ENCODE assay signal across 8 cellular contexts in genomic region chr2:200713003-200713703, GRCh38.
DNase-seq lines count a peak whose midpoint lies in the region; ATAC-seq, FAIRE-seq and TF ChIP-seq lines count a peak whose summit lies in the region.

No MANE protein-coding gene starts in this region.

- no peaks in the 10 kb centered on the region for H3K27me3 ChIP-seq in keratinocyte (ENCODE audit: control insufficient read depth, extremely low read depth, insufficient read depth, low read length)

- no peaks in the 10 kb centered on the region for H3K79me2 ChIP-seq in keratinocyte (ENCODE audit: control insufficient read depth, insufficient read depth, low read length)

- ATAC-seq in GM19025 (IDR thresholded peaks at IDR 0.05; ENCODE audit: low read depth, unreplicated experiment), result peak; percentile 100
- peak; percentile 100 for ATAC-seq in HG03280 (IDR thresholded peaks at IDR 0.05; ENCODE audit: unreplicated experiment)
- peak; percentile 96 to 97 for ATAC-seq in activated CD4-positive, CD25-positive, alpha-beta regulatory T cell treated with anti-CD3 and anti-CD28 coated beads, Interleukin-2, amount 50 U/mL, for 24 hours

- H3K36me3 ChIP-seq in keratinocyte (ENCODE audit: control insufficient read depth in 2 of 2, extremely low read depth in 1 of 2, insufficient read depth in 2 of 2, low read length in 2 of 2), result no peaks in the 10 kb centered on the region

- H3K4me2 ChIP-seq in keratinocyte (ENCODE audit: control insufficient read depth, extremely low read depth, insufficient read depth, low read depth, low read length), result peak overlapping the region; percentile 63

- FAIRE-seq in keratinocyte (lab: Jason Lieb, UNC), result peak; percentile 85

- H3K9me1 ChIP-seq in keratinocyte (ENCODE audit: control insufficient read depth, extremely low read depth, insufficient read depth, low read length), result no peaks in the 10 kb centered on the region

- H3K27ac ChIP-seq in keratinocyte (ENCODE audit: control insufficient read depth, insufficient read depth, low read length), result peak overlapping the region; percentile 37

- H3K4me1 ChIP-seq in keratinocyte (ENCODE audit: control insufficient read depth, extremely low read depth, insufficient read depth, low read length), result peaks cover 9% of the 10 kb centered on the region

- TF ChIP-seq CTCF in keratinocyte (optimal IDR thresholded peaks at IDR 0.05 in 1 of 3, IDR thresholded peaks at IDR 0.05 in 1 of 3, conservative IDR thresholded peaks at IDR 0.05 in 1 of 3; ENCODE audit: extremely low read depth in 1 of 3, insufficient read depth in 2 of 3, low read length in 3 of 3), result peak; percentile 73 to 86 (median 82)

- peak overlapping the region; percentile 28 for H3K9ac ChIP-seq in keratinocyte (ENCODE audit: control insufficient read depth, extremely low read depth, insufficient read depth, low read length)

- no peaks in the 10 kb centered on the region for H3K9me3 ChIP-seq in keratinocyte (ENCODE audit: control insufficient read depth, low read depth, low read length)

- H4K20me1 ChIP-seq in keratinocyte (ENCODE audit: control insufficient read depth, extremely low read depth, insufficient read depth, low read length), result no peaks in the 10 kb centered on the region

- peak overlapping the region in 2 of 3 experiments; percentile 19 to 41 for H3K4me3 ChIP-seq in keratinocyte (ENCODE audit: control insufficient read depth in 2 of 3, extremely low read depth in 1 of 3, insufficient read depth in 2 of 3, low read depth in 1 of 3, low read length in 3 of 3)

- dilution Hi-C loops in keratinocyte (cut with MboI; ENCODE audit: extremely low pct_ligation_motif_present, low sequenced_read_pairs), result no loop called here

- H2AFZ ChIP-seq in keratinocyte (ENCODE audit: control insufficient read depth, low read length), result peak overlapping the region; percentile 70

- DNase-seq in AG20443 (ENCODE audit: low spot score) (peak; percentile 88), NCI-H345 treated with DMSO at 0.1 percent for 48 hours (lab: John Stamatoyannopoulos, UW; ENCODE audit: unreplicated experiment) (peak; percentile 69), cerebellar nuclear complex (lab: John Stamatoyannopoulos, UW) (peak; percentile 83 to 96), keratinocyte (ENCODE audit: low read depth, low spot score) (peak; percentile 56)
- peak; percentile 85 to 96 (median 93) for DNase-seq in stimulated activated CD4-positive, alpha-beta T cell treated with anti-CD3 and anti-CD28 coated beads, Interleukin-12 subunit alpha, Interleukin-12 subunit beta, amount 100 ng/mL, for 48 hours (ENCODE audit: low read depth in 2 of 3, low spot score in 1 of 3)

Comparison
In these comparisons a context has a peak if more than half of its experiments do, and no peak if none do; other contexts are left out.
1. Peak in every context shown above with its lines: DNase-seq, ATAC-seq, H3K4me3 ChIP-seq and H3K27ac ChIP-seq.